9 cellular contexts compared by ENCODE assay signal in genomic region chr17:76537288-76537577, GRCh38. TPM values are rescaled to one million over a fixed set of nuclear protein-coding genes. Genes with fewer than 3 reads are reported as not detected.
A peak's percentile ranks its signal among the peaks of the same experiment; 100 is the strongest.
DNase-seq lines count a peak whose midpoint lies in the region; ATAC-seq and TF ChIP-seq lines count a peak whose summit lies in the region.
"Had no signal": no experiment of that assay in that cellular context is flagged by ENCODE, and none has a peak within 500 bp of the region (broad histone marks: within the 10 kb centered on the region; RNA-seq: fewer than 3 reads in every experiment).

No MANE protein-coding gene starts in this region.

- no peaks in the 10 kb centered on the region for H3K36me3 Mint-ChIP-seq in nephron (ENCODE audit: low read depth)
- H3K36me3 Mint-ChIP-seq: activated CD8-positive, alpha-beta memory T cell treated with anti-CD3 and anti-CD28 coated beads, Interleukin-2, amount 10 ng/mL, durations not matched to agents 7 days and 5 days had no signal

- H3K27me3 ChIP-seq in A673 (replicated peaks; ENCODE audit: insufficient read depth, low read depth, low read length, poor library complexity), result peaks cover 5% of the 10 kb centered on the region
- peaks cover 0 to 16% of the 10 kb centered on the region in 2 donors for H3K27me3 ChIP-seq in Peyer's patch

- H3K4me3 Mint-ChIP-seq in nephron, result peak overlapping the region; percentile 79 to 84 (median 80)
- H3K4me3 Mint-ChIP-seq: activated CD8-positive, alpha-beta memory T cell treated with anti-CD3 and anti-CD28 coated beads, Interleukin-2, amount 10 ng/mL, durations not matched to agents 7 days and 5 days had no signal

- H3K27me3 Mint-ChIP-seq in nephron (ENCODE audit: low read depth), result peaks cover 35% of the 10 kb centered on the region

- no peak overlapping the region for H3K27ac Mint-ChIP-seq in nephron
- H3K27ac Mint-ChIP-seq: activated CD8-positive, alpha-beta memory T cell treated with anti-CD3 and anti-CD28 coated beads, Interleukin-2, amount 10 ng/mL, durations not matched to agents 7 days and 5 days had no signal

- TF ChIP-seq CTCF in A673 (conservative IDR thresholded peaks at IDR 0.05; ENCODE audit: low read depth, low read length) (no peak), Peyer's patch (IDR thresholded peaks at IDR 0.05) (no peak), foreskin fibroblast (IDR thresholded peaks at IDR 0.05; ENCODE audit: low read depth, low read length) (no peak), nephron (IDR thresholded peaks at IDR 0.05; ENCODE audit: unreplicated experiment in 3 of 3) (no peak)

- ATAC-seq in HG02938 (IDR thresholded peaks at IDR 0.05; ENCODE audit: unreplicated experiment), result no peak
- ATAC-seq in GM21786 (IDR thresholded peaks at IDR 0.05; ENCODE audit: unreplicated experiment), result no peak

- DNase-seq in A673 (ENCODE audit: low spot score) (no peak), Peyer's patch (peak in 1 of 3 donors; percentile 54), foreskin fibroblast (peak in 1 of 2 donors; percentile 70), cerebellar nuclear complex (lab: John Stamatoyannopoulos, UW) (no peak), NCI-H187 treated with DMSO at 0.1 percent for 48 hours (lab: John Stamatoyannopoulos, UW) (no peak)
- DNase-seq: activated CD8-positive, alpha-beta memory T cell treated with anti-CD3 and anti-CD28 coated beads, Interleukin-2, amount 10 ng/mL, durations not matched to agents 7 days and 5 days had no signal

- POLR2A ChIA-PET in A673 (lab: Charles Lee; ENCODE audit: low non-redundant PET), result no interaction called here

- H3K9me3 Mint-ChIP-seq in nephron, result no peaks in the 10 kb centered on the region

- H3K4me1 Mint-ChIP-seq in nephron, result peaks cover 63% of the 10 kb centered on the region
- H3K4me1 Mint-ChIP-seq: activated CD8-positive, alpha-beta memory T cell treated with anti-CD3 and anti-CD28 coated beads, Interleukin-2, amount 10 ng/mL, durations not matched to agents 7 days and 5 days had no signal

- peaks cover 10% of the 10 kb centered on the region for H3K4me1 ChIP-seq in A673 (ENCODE audit: insufficient read depth, low read length, poor library complexity, severe bottlenecking)
- peaks cover 0 to 27% (median 5%) of the 10 kb centered on the region in 4 donors for H3K4me1 ChIP-seq in Peyer's patch

- BruUV-seq in A673 (replicated peaks; lab: Mats Ljungman, UMichigan), result no TSS peak

- H3K9me3 ChIP-seq in A673 (ENCODE audit: low read depth, low read length, poor library complexity, severe bottlenecking), result no peaks in the 10 kb centered on the region
- H3K9me3 ChIP-seq in Peyer's patch, result no peaks in the 10 kb centered on the region

- intact Hi-C loops in A673 (cut with micrococcal nuclease; ENCODE audit: unreplicated experiment), result no loop called here

- peak overlapping the region; percentile 42 for H3K4me3 ChIP-seq in A673 (ENCODE audit: low read depth, low read length, poor library complexity, severe bottlenecking)
- peak overlapping the region; percentile 24 to 54 (median 51) for H3K4me3 ChIP-seq in Peyer's patch
- H3K4me3 ChIP-seq in foreskin fibroblast (ENCODE audit: low read depth in 1 of 2, low read length in 2 of 2), result peak overlapping the region; percentile 33 to 43

- H3K27ac ChIP-seq in A673 (ENCODE audit: low read depth, low read length, poor library complexity, severe bottlenecking) (no peak overlapping the region), Peyer's patch (peak overlapping the region; percentile 33 to 84 (median 72))

- CTCF ChIA-PET in A673 (lab: Charles Lee), result no interaction called here

- H3K36me3 ChIP-seq in A673 (ENCODE audit: insufficient read depth, low read length, poor library complexity, severe bottlenecking), result no peaks in the 10 kb centered on the region
- no peaks in the 10 kb centered on the region for H3K36me3 ChIP-seq in Peyer's patch

- TF ChIP-seq POLR2A in Peyer's patch (IDR thresholded peaks at IDR 0.05), result no peak

RNA-seq across cellular contexts. Expression of gene CYGB, which starts 0.3 kb away (rescaled TPM):
- total RNA-seq in A673 (2021) (0.56 and 0.61 TPM in 2 replicates), Peyer's patch (10 to 100 TPM in 3 of 4 donors, 1 to 10 TPM in 1; 5.8 to 81.7 (median 11.1) TPM)
- total RNA-seq: activated CD8-positive, alpha-beta memory T cell treated with anti-CD3 and anti-CD28 coated beads, Interleukin-2, amount 10 ng/mL, durations not matched to agents 7 days and 5 days had no signal

RNA-seq across cellular contexts. Expression of gene PRCD, which starts 2.6 kb away (rescaled TPM):
- total RNA-seq in A673 (2021) (not detected in 2 replicates), Peyer's patch (10 to 100 TPM in 1 of 4 donors, 1 to 10 TPM in 1, not detected in 2; 1.2 to 10.7 TPM)
- total RNA-seq: activated CD8-positive, alpha-beta memory T cell treated with anti-CD3 and anti-CD28 coated beads, Interleukin-2, amount 10 ng/mL, durations not matched to agents 7 days and 5 days had no signal

RNA-seq across cellular contexts. Expression of gene RHBDF2, which starts 36.0 kb away (rescaled TPM):
- total RNA-seq in A673 (2021) (20.4 and 26.5 TPM in 2 replicates), Peyer's patch (100 to 1,000 TPM in 1 of 4 donors, 10 to 100 TPM in 2, 1 to 10 TPM in 1; 8.8 to 225 (median 33.0) TPM)

RNA-seq across cellular contexts. Expression of gene ST6GALNAC2, which starts 48.4 kb away (rescaled TPM):
- not detected in 2 replicates for total RNA-seq in A673 (2021)
- 1 to 10 TPM in 1 of 4 donors, under 1 TPM in 1, not detected in 2; 0.94 to 2.5 TPM for total RNA-seq in Peyer's patch
- total RNA-seq: activated CD8-positive, alpha-beta memory T cell treated with anti-CD3 and anti-CD28 coated beads, Interleukin-2, amount 10 ng/mL, durations not matched to agents 7 days and 5 days had no signal
